ENCODE assay signal across 29 cellular contexts in the genomic region with DNA sequence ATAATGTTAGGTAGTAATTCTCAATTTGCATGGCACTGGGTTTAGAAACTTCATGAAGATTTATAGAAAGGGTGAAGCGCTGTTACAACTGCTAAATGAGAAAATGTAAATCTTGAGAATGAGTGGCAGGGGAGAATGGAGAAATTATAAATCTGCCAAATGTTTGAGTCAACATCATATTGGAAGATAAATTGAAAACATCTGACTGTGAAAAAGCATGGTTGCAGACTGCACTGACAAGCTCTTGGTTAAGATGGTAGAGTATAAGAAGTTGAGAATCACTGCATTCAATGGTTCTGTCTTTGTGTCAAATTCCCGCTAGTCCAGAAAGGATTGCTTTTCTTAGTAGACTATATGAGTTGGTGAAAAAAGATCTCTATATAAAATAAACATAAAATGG.
"Had no signal": no experiment of that assay in that cellular context is flagged by ENCODE, and none has a peak within 500 bp of the region (broad histone marks: within the 10 kb centered on the region; RNA-seq: fewer than 3 reads in every experiment).

No MANE protein-coding gene starts in this region.

- H3K4me3 ChIP-seq: ascending aorta, cardiac muscle cell had no signal

- H3K27ac ChIP-seq: ascending aorta, cardiac muscle cell, VCaP had no signal

- H3K4me1 ChIP-seq: ascending aorta had no signal

- H3K27me3 ChIP-seq: ascending aorta, cardiac muscle cell had no signal

- ATAC-seq: activated CD8-positive, alpha-beta T cell treated with anti-CD3 and anti-CD28 coated beads for 36 hours; activated naive CD8-positive, alpha-beta T cell treated with anti-CD3 and anti-CD28 coated beads, Interleukin-2, amount 50 U/mL, for 24 hours; activated T-cell treated with anti-CD3 and anti-CD28 coated beads, Interleukin-2, amount 50 U/mL, for 4 hours; activated T-cell treated with anti-CD3 and anti-CD28 coated beads, Interleukin-2, amount 50 U/mL, for 72 hours; activated T-helper 17 cell treated with anti-CD3 and anti-CD28 coated beads, Interleukin-2, amount 50 U/mL, for 72 hours had no signal

- H3K9me3 ChIP-seq: ascending aorta had no signal

- H3K36me3 ChIP-seq: ascending aorta, cardiac muscle cell had no signal

- DNase-seq: activated B cell treated with CpG ODN at 0.5 μM for 24 hours; activated CD4-positive, alpha-beta memory T cell treated with anti-CD3 and anti-CD28 coated beads for 36 hours; activated CD4-positive, alpha-beta T cell treated with anti-CD3 and anti-CD28 coated beads for 4 hours; activated CD4-positive, alpha-beta T cell treated with anti-CD3 and anti-CD28 coated beads, Interleukin-2, amount 10 ng/mL, durations not matched to agents 24 days and 14 days; activated CD4-positive, alpha-beta T cell treated with anti-CD3 and anti-CD28 coated beads, Interleukin-2, amount 50 U/mL, for 1 hour; activated CD4-positive, alpha-beta T cell treated with anti-CD3 and anti-CD28 coated beads, Interleukin-2, amount 50 U/mL, for 4 hours; activated CD4-positive, CD25-positive, alpha-beta regulatory T cell treated with anti-CD3 and anti-CD28 coated beads, Interleukin-2, amount 50 U/mL, for 72 hours; activated CD8-positive, alpha-beta memory T cell treated with anti-CD3 and anti-CD28 coated beads, Interleukin-2, amount 50 U/mL, for 4 hours; activated CD8-positive, alpha-beta T cell treated with anti-CD3 and anti-CD28 coated beads for 36 hours; activated effector memory CD4-positive, alpha-beta T cell treated with anti-CD3 and anti-CD28 coated beads, Interleukin-2, amount 50 U/mL, for 16 hours; activated naive CD4-positive, alpha-beta T cell treated with anti-CD3 and anti-CD28 coated beads, Interleukin-2, amount 10 ng/mL, durations not matched to agents 7 days and 5 days; activated naive CD4-positive, alpha-beta T cell treated with Interleukin-2 at 50 U/mL for 16 hours; activated naive CD8-positive, alpha-beta T cell treated with anti-CD3 and anti-CD28 coated beads, Interleukin-2, amount 10 ng/mL, durations not matched to agents 7 days and 5 days; activated naive CD8-positive, alpha-beta T cell treated with anti-CD3 and anti-CD28 coated beads, Interleukin-2, amount 50 U/mL, for 24 hours; activated T-cell treated with anti-CD3 and anti-CD28 coated beads for 4 hours; activated T-cell treated with anti-CD3 and anti-CD28 coated beads, Interleukin-2, amount 50 U/mL, for 1 hour; activated T-cell treated with anti-CD3 and anti-CD28 coated beads, Interleukin-2, amount 50 U/mL, for 4 hours; activated T-cell treated with anti-CD3 and anti-CD28 coated beads, Interleukin-2, amount 50 U/mL, for 72 hours; amygdala; anterior cingulate cortex; caudate nucleus; cerebellar nuclear complex; T-helper 1 cell; T-helper 2 cell; T-helper 9 cell had no signal
